Comparison of ENCODE assay signal across 1 cellular context in genomic region chr19:10568826-10569651, GRCh38.
TF ChIP-seq lines count a peak whose summit lies in the region.

CDKN2D (minus strand) TSS chr19:10568979; CDS start chr19:10568653, 326 bp downstream.

TF ChIP-seq in HepG2, 621 proteins besides CTCF, POLR2A, EP300 and RAD21 (continued from another document and continues in another):
- TF ChIP-seq HNF1B (CRISPR knock-in tag; IDR thresholded peaks at IDR 0.05) (peak; percentile 71; the same call in 1 of the 2 replicates), IKZF5 (CRISPR knock-in tag; IDR thresholded peaks at IDR 0.05) (peak; percentile 79), ZNF670 (CRISPR knock-in tag; IDR thresholded peaks at IDR 0.05; ENCODE audit: borderline replicate concordance) (peak; percentile 70; the same call in 1 of the 2 replicates), RFX5 (IDR thresholded peaks at IDR 0.05; ENCODE audit: low read depth, low read length) (peak; percentile 99), ZNF431 (CRISPR knock-in tag; IDR thresholded peaks at IDR 0.05; ENCODE audit: borderline replicate concordance, low read depth) (peak; percentile 34; the same call in 1 of the 2 replicates), ZNF776 (CRISPR knock-in tag; IDR thresholded peaks at IDR 0.05) (0 out of 2 replicates have a peak, but pooled peaks have one; percentile 4), ZNF143 (CRISPR knock-in tag; IDR thresholded peaks at IDR 0.05) (peak; percentile 24), ZNF891 (CRISPR knock-in tag; IDR thresholded peaks at IDR 0.05) (no peak), ZNF205 (CRISPR knock-in tag; IDR thresholded peaks at IDR 0.05) (peak; percentile 34; the same call in 1 of the 2 replicates), E2F5 (CRISPR knock-in tag; conservative IDR thresholded peaks at IDR 0.05) (peak; percentile 98), MXD1 (CRISPR knock-in tag; IDR thresholded peaks at IDR 0.05) (peak; percentile 42; the same call in 1 of the 2 replicates), ARID3A (IDR thresholded peaks at IDR 0.05; ENCODE audit: low read depth, low read length) (no peak), GABPB1 (CRISPR knock-in tag; IDR thresholded peaks at IDR 0.05) (peak; percentile 83), ZMAT5 (CRISPR knock-in tag; IDR thresholded peaks at IDR 0.05; ENCODE audit: borderline replicate concordance, low read depth) (no peak), ZBTB25 (CRISPR knock-in tag; IDR thresholded peaks at IDR 0.05) (peak; percentile 50; the same call in 1 of the 2 replicates), THRA (CRISPR knock-in tag; IDR thresholded peaks at IDR 0.05; ENCODE audit: borderline replicate concordance) (peak; percentile 27; the same call in 1 of the 2 replicates), MEF2D (CRISPR knock-in tag; IDR thresholded peaks at IDR 0.05) (peak; percentile 54; the same call in 1 of the 2 replicates), DRAP1 (CRISPR knock-in tag; IDR thresholded peaks at IDR 0.05) (peak; percentile 67), SNAPC5 (CRISPR knock-in tag; IDR thresholded peaks at IDR 0.05; ENCODE audit: borderline replicate concordance) (0 out of 2 replicates have a peak, but pooled peaks have one; percentile 81), SRSF1 (optimal IDR thresholded peaks at IDR 0.05; ENCODE audit: low read depth, low read length) (no peak), U2AF2 (IDR thresholded peaks at IDR 0.05; ENCODE audit: low read depth, low read length) (no peak), PITX1 (CRISPR knock-in tag; IDR thresholded peaks at IDR 0.05) (peak; percentile 13; the same call in 1 of the 2 replicates), NBN (conservative IDR thresholded peaks at IDR 0.05) (no peak), CCDC6 (CRISPR knock-in tag; IDR thresholded peaks at IDR 0.05) (peak; percentile 99), SMAD3 (CRISPR knock-in tag; IDR thresholded peaks at IDR 0.05) (no peak), THAP7 (CRISPR knock-in tag; IDR thresholded peaks at IDR 0.05) (peak; percentile 44; the same call in 1 of the 2 replicates), TARDBP (CRISPR knock-in tag; IDR thresholded peaks at IDR 0.05) (peak; percentile 83), ZNF501 (CRISPR knock-in tag; IDR thresholded peaks at IDR 0.05) (peak; percentile 56; the same call in 1 of the 2 replicates), PHF20 (CRISPR knock-in tag; IDR thresholded peaks at IDR 0.05) (0 out of 2 replicates have a peak, but pooled peaks have one; percentile 47), NR2F6 (IDR thresholded peaks at IDR 0.05) (peak; percentile 94), NR2F6 (CRISPR knock-in tag; IDR thresholded peaks at IDR 0.05) (peak; percentile 79), NR2F1 (CRISPR knock-in tag; IDR thresholded peaks at IDR 0.05) (0 out of 4 replicates have a peak, but pooled peaks of 1 of the 2 experiments have one; percentile 15), ZFP41 (CRISPR knock-in tag; IDR thresholded peaks at IDR 0.05; ENCODE audit: borderline replicate concordance) (no peak), ARNT2 (CRISPR knock-in tag; IDR thresholded peaks at IDR 0.05; ENCODE audit: low read depth) (peak; percentile 99), FOXJ3 (CRISPR knock-in tag; IDR thresholded peaks at IDR 0.05; ENCODE audit: borderline replicate concordance) (peak; percentile 76; the same call in 1 of the 2 replicates), TMF1 (CRISPR knock-in tag; IDR thresholded peaks at IDR 0.05; ENCODE audit: low read depth) (peak; percentile 90), ZNF276 (CRISPR knock-in tag; IDR thresholded peaks at IDR 0.05; ENCODE audit: low read depth) (0 out of 2 replicates have a peak, but pooled peaks have one; percentile 1), CBFB (CRISPR knock-in tag; IDR thresholded peaks at IDR 0.05) (0 out of 2 replicates have a peak, but pooled peaks have one; percentile 16), KDM2A (CRISPR knock-in tag; IDR thresholded peaks at IDR 0.05; ENCODE audit: borderline replicate concordance, low read depth) (peak; percentile 87), MED1 (CRISPR knock-in tag; IDR thresholded peaks at IDR 0.05) (peak; percentile 64; the same call in 1 of the 2 replicates), RFX1 (IDR thresholded peaks at IDR 0.05) (peak; percentile 67), ELF1 (CRISPR knock-in tag; IDR thresholded peaks at IDR 0.05) (peak; percentile 74), ZFY (CRISPR knock-in tag; IDR thresholded peaks at IDR 0.05) (peak; percentile 51), HBP1 (CRISPR knock-in tag; IDR thresholded peaks at IDR 0.05; ENCODE audit: low read depth) (peak; percentile 100), HMG20A (CRISPR knock-in tag; IDR thresholded peaks at IDR 0.05; ENCODE audit: borderline replicate concordance) (no peak), TFDP1 (CRISPR knock-in tag; IDR thresholded peaks at IDR 0.05; ENCODE audit: borderline replicate concordance) (peak; percentile 99), ZNF563 (CRISPR knock-in tag; IDR thresholded peaks at IDR 0.05) (peak; percentile 42; the same call in 1 of the 2 replicates), ZBTB42 (CRISPR knock-in tag; IDR thresholded peaks at IDR 0.05) (no peak), ATRX (CRISPR knock-in tag; IDR thresholded peaks at IDR 0.05; ENCODE audit: borderline replicate concordance) (no peak), ZFP36L1 (CRISPR knock-in tag; IDR thresholded peaks at IDR 0.05) (peak; percentile 100), ATF1 (CRISPR knock-in tag; IDR thresholded peaks at IDR 0.05) (peak; percentile 79), KAT7 (CRISPR knock-in tag; IDR thresholded peaks at IDR 0.05; ENCODE audit: borderline replicate concordance) (no peak)
